Comparison of ENCODE assay signal across 14 cellular contexts in the genomic region with DNA sequence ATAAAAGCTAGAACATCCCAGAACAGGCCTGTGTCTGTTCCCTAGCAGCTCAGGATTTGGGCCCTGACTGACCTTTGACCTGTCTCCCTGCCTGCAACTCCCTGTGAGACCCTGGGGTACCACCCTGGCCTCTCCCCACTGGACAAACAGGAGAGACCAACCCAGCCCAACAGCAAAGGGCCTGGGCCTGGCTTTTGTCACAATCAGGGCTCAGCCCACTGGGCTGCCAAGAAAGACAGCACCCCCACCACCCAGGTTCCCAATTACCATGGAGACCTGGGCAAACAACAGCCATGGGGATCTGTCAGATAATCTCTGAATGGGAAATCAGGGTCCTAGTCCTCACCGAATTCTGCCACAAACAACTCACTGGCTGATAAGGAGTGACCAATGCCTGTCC. TPM values are rescaled to one million over a fixed set of nuclear protein-coding genes. Genes with fewer than 3 reads are reported as not detected.
"Had no signal": no experiment of that assay in that cellular context is flagged by ENCODE, and none has a peak within 500 bp of the region (broad histone marks: within the 10 kb centered on the region; RNA-seq: fewer than 3 reads in every experiment).

No MANE protein-coding gene starts in this region.

- H3K4me3 ChIP-seq: gastrocnemius medialis, lower lobe of right lung, right atrium auricular region, suprapubic skin, upper lobe of left lung had no signal

- H3K36me3 ChIP-seq: gastrocnemius medialis, lower lobe of right lung, right atrium auricular region, suprapubic skin, upper lobe of left lung had no signal

- H3K27me3 ChIP-seq: gastrocnemius medialis, right atrium auricular region, suprapubic skin, upper lobe of left lung had no signal

- H3K27ac ChIP-seq: gastrocnemius medialis, lower lobe of right lung, right atrium auricular region, suprapubic skin had no signal

- ATAC-seq: activated CD8-positive, alpha-beta memory T cell treated with anti-CD3 and anti-CD28 coated beads, Interleukin-2, amount 10 ng/mL, durations not matched to agents 7 days and 5 days; gastrocnemius medialis; lower lobe of right lung; naive thymus-derived CD4-positive, alpha-beta T cell had no signal

- DNase-seq: activated CD4-positive, alpha-beta T cell treated with anti-CD3 and anti-CD28 coated beads, Interleukin-2, amount 50 U/mL, for 48 hours; activated CD8-positive, alpha-beta memory T cell treated with anti-CD3 and anti-CD28 coated beads, Interleukin-2, amount 10 ng/mL, durations not matched to agents 7 days and 5 days; activated effector memory CD4-positive, alpha-beta T cell treated with Interleukin-2 at 50 U/mL for 16 hours; activated T-cell treated with anti-CD3 and anti-CD28 coated beads, Interleukin-2, amount 50 U/mL, for 24 hours; amygdala; effector CD8-positive, alpha-beta T cell; gastrocnemius medialis; kidney glomerular epithelial cell; lower lobe of right lung; naive thymus-derived CD4-positive, alpha-beta T cell; stimulated activated naive CD4-positive, alpha-beta T cell had no signal

- H3K9me3 ChIP-seq: gastrocnemius medialis, lower lobe of right lung, right atrium auricular region, suprapubic skin, upper lobe of left lung had no signal

- H3K4me1 ChIP-seq: gastrocnemius medialis had no signal

RNA-seq across cellular contexts. Expression of a gene that starts 11.1 kb away (rescaled TPM):
- total RNA-seq: activated CD8-positive, alpha-beta memory T cell treated with anti-CD3 and anti-CD28 coated beads, Interleukin-2, amount 10 ng/mL, durations not matched to agents 7 days and 5 days had no signal
